In the genomic region with DNA sequence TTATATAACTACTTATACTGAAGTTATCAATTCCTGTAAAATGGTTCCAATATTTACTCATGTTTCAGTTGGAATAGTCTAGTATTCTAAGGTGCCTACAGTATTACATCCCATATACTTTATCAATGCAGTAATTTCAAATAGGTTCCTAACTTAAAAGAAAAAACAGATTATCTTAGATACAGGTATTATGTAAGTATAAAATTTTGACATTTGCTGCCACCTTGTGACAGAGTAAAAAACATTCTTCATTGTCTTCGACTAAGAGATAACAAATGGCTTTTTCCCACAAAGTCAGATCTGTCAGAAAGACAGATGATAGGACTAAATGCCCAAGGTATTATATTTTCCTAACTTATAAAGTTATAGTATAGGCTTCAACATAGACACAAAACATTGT, we compare ENCODE assay signal across 8 cellular contexts.
DNase-seq lines count a peak whose midpoint lies in the region; ATAC-seq and TF ChIP-seq lines count a peak whose summit lies in the region.

No MANE protein-coding gene starts in this region.

- H3K36me3 ChIP-seq in BJ (ENCODE audit: control insufficient read depth, insufficient read depth, low read length) = no peaks in the 10 kb centered on the region
- no peaks in the 10 kb centered on the region for H3K36me3 ChIP-seq in GM23248 (ENCODE audit: low read depth)
- H3K36me3 ChIP-seq in SK-N-SH (replicated peaks in 1 of 2; ENCODE audit: control insufficient read depth in 1 of 2, insufficient read depth in 2 of 2, low read length in 1 of 2) = no peaks in the 10 kb centered on the region

- 2 to 4% methylated on average over 1 of the region's 1 CpG for WGBS in GM23248 (ENCODE audit: low coverage in 1 of 2, low lambda C conversion rate in 2 of 2, missing lambda C conversion rate in 2 of 2), 2 experiments
- WGBS in SK-N-SH (ENCODE audit: low lambda C conversion rate) = 6% methylated on average over 1 of the region's 1 CpG

- no peak overlapping the region for H3K4me3 ChIP-seq in BJ (ENCODE audit: low read depth, low read length)
- no peak overlapping the region for H3K4me3 ChIP-seq in GM23248
- no peak overlapping the region for H3K4me3 ChIP-seq in SK-N-SH (ENCODE audit: low read depth in 2 of 2, low read length in 1 of 2)

- H3K27me3 ChIP-seq in BJ (ENCODE audit: control insufficient read depth, insufficient read depth, low read length) (no peaks in the 10 kb centered on the region), GM23248 (replicated peaks; ENCODE audit: insufficient read depth) (no peaks in the 10 kb centered on the region), SK-N-SH (ENCODE audit: insufficient read depth) (no peaks in the 10 kb centered on the region)

- no peak overlapping the region for H2AFZ ChIP-seq in GM23248
- no peak overlapping the region for H2AFZ ChIP-seq in SK-N-SH (ENCODE audit: low read depth)

- H4K20me1 ChIP-seq in GM23248 (ENCODE audit: insufficient read depth) = no peaks in the 10 kb centered on the region
- H4K20me1 ChIP-seq in SK-N-SH (ENCODE audit: insufficient read depth) = no peaks in the 10 kb centered on the region

- POLR2A ChIA-PET in BJ (lab: Charles Lee) = no interaction called here
- POLR2A ChIA-PET in SK-N-SH (lab: Yijun Ruan, JAX) = no interaction called here

- in situ Hi-C loops in GM23248 (cut with MboI) = loop anchor here (5.0 kb wide), 1 partner anchor 171 kb away; no protein-coding TSS in a partner anchor

- CTCF ChIA-PET in BJ (lab: Yijun Ruan, JAX) (interaction anchor here (1.3 to 4.9 kb wide), 3 partner anchors 15 to 174 kb away, joined by 3 to 20 read pairs (median 8); no protein-coding TSS in a partner anchor), SK-N-SH (lab: Yijun Ruan, JAX) (interaction anchor here (0.8 to 2.1 kb wide), 4 partner anchors 11 to 183 kb away, joined by 3 to 18 read pairs (median 4); partner anchors contain the start of gene PTGER2)

- H3K79me2 ChIP-seq in GM23248 (ENCODE audit: insufficient read depth) = no peaks in the 10 kb centered on the region
- H3K79me2 ChIP-seq in SK-N-SH (ENCODE audit: insufficient read depth) = no peaks in the 10 kb centered on the region

- H3K4me2 ChIP-seq in GM23248 (ENCODE audit: unreplicated experiment) = no peak overlapping the region
- H3K4me2 ChIP-seq in SK-N-SH = no peak overlapping the region

- H3K27ac ChIP-seq in GM23248 (no peak overlapping the region), SK-N-SH (ENCODE audit: low read depth in 2 of 2, low read length in 1 of 2) (no peak overlapping the region)

- peak; percentile 76 for TF ChIP-seq RAD21 in SK-N-SH (IDR thresholded peaks at IDR 0.05; ENCODE audit: low read length)

- ATAC-seq in GM21529 (IDR thresholded peaks at IDR 0.05; ENCODE audit: unreplicated experiment) (no peak), GM18502 (IDR thresholded peaks at IDR 0.05; ENCODE audit: poor library complexity, unreplicated experiment) (no peak), HG03175 (IDR thresholded peaks at IDR 0.05; ENCODE audit: unreplicated experiment) (no peak)

- H3K9me2 ChIP-seq in GM23248 (ENCODE audit: insufficient read depth) (no peaks in the 10 kb centered on the region), SK-N-SH (no peaks in the 10 kb centered on the region)

- H3K4me1 ChIP-seq in GM23248 (ENCODE audit: insufficient read depth) (no peaks in the 10 kb centered on the region), SK-N-SH (ENCODE audit: control insufficient read depth in 1 of 2, insufficient read depth in 2 of 2, low read depth in 1 of 2, low read length in 1 of 2) (no peaks in the 10 kb centered on the region)

- no peaks in the 10 kb centered on the region for H3F3A ChIP-seq in GM23248 (ENCODE audit: insufficient read depth)
- no peaks in the 10 kb centered on the region for H3F3A ChIP-seq in SK-N-SH (replicated peaks; ENCODE audit: insufficient read depth)

- no peak overlapping the region for H3K9ac ChIP-seq in GM23248
- no peak overlapping the region for H3K9ac ChIP-seq in SK-N-SH

- TF ChIP-seq EP300 in SK-N-SH (IDR thresholded peaks at IDR 0.05; ENCODE audit: borderline replicate concordance in 1 of 2, low read depth in 1 of 2, low read length in 1 of 2) = no peak

- H3K9me3 ChIP-seq in GM23248 (ENCODE audit: low read depth) = no peaks in the 10 kb centered on the region
- H3K9me3 ChIP-seq in SK-N-SH = no peaks in the 10 kb centered on the region

- TF ChIP-seq CTCF in BJ (IDR thresholded peaks at IDR 0.05; ENCODE audit: insufficient read depth, low read depth, low read length) (peak; percentile 20; the same call in 1 of the 2 replicates), SK-N-SH (IDR thresholded peaks at IDR 0.05) (peak; percentile 64)

- no peak for DNase-seq in BJ (ENCODE audit: low read depth)
- DNase-seq in GM23248 = peak; percentile 45
- DNase-seq in SK-N-SH = peak; percentile 16
- peak; percentile 5 for DNase-seq in iPS DF 4.7 (ENCODE audit: extremely low read depth, low spot score)
- DNase-seq in HuH-7 (ENCODE audit: low spot score) = no peak

TF ChIP-seq in SK-N-SH, 30 proteins besides CTCF, POLR2A, EP300 and RAD21:
- no peak for TF ChIP-seq RFX5 (IDR thresholded peaks at IDR 0.05; ENCODE audit: low read length)
- peak; percentile 54 for TF ChIP-seq SMC3 (IDR thresholded peaks at IDR 0.05; ENCODE audit: low read depth, low read length)
- peak; percentile 22; the same call in 1 of the 2 replicates for TF ChIP-seq GATA2 (CRISPR knock-in tag; IDR thresholded peaks at IDR 0.05)

Comparison
In these comparisons a context has a peak if more than half of its experiments do, and no peak if none do; other contexts are left out.
1. DNase-seq: peak in GM23248 (single experiment), SK-N-SH (single experiment) and iPS DF 4.7 (single experiment); none in BJ (single experiment) and HuH-7 (single experiment).